28 cellular contexts compared by ENCODE assay signal in genomic region chr2:69750246-69750645, GRCh38.
"Had no signal": no experiment of that assay in that cellular context is flagged by ENCODE, and none has a peak within 500 bp of the region (broad histone marks: within the 10 kb centered on the region; RNA-seq: fewer than 3 reads in every experiment).

No MANE protein-coding gene starts in this region.

- H3K4me3 Mint-ChIP-seq: activated CD4-positive, alpha-beta memory T cell treated with anti-CD3 and anti-CD28 coated beads for 36 hours; activated CD4-positive, alpha-beta T cell treated with anti-CD3 and anti-CD28 coated beads, Interleukin-2, amount 10 ng/mL, durations not matched to agents 24 days and 14 days; activated naive CD4-positive, alpha-beta T cell treated with anti-CD3 and anti-CD28 coated beads for 36 hours; activated naive CD8-positive, alpha-beta T cell treated with anti-CD3 and anti-CD28 coated beads, Interleukin-2, amount 10 ng/mL, durations not matched to agents 7 days and 5 days; activated T-helper 1 cell treated with anti-CD3 and anti-CD28 coated beads, Interleukin-12 subunit alpha, Interleukin-12 subunit beta, Interleukin-2, Interleukin-4 antibody, amounts not matched to agents 30 ng/mL and 10 ng/mL and 1 ng/mL, durations not matched to agents 14 hours and 24 hours and 36 hours; memory B cell; naive thymus-derived CD4-positive, alpha-beta T cell; neural crest cell; stimulated activated effector memory CD8-positive, alpha-beta T cell treated with anti-CD3 and anti-CD28 coated beads, Interleukin-12 subunit alpha, Interleukin-12 subunit beta, amount 100 ng/mL, for 72 hours; stimulated activated naive CD8-positive, alpha-beta T cell treated with anti-CD3 and anti-CD28 coated beads, Interleukin-15, Interleukin-2, amounts not matched to agents 100 ng/mL and 50 ng/mL, for 24 hours; T-cell had no signal

- H3K27ac Mint-ChIP-seq: activated CD4-positive, alpha-beta memory T cell treated with anti-CD3 and anti-CD28 coated beads for 36 hours; activated CD4-positive, alpha-beta T cell treated with anti-CD3 and anti-CD28 coated beads, Interleukin-2, amount 10 ng/mL, durations not matched to agents 24 days and 14 days; activated naive CD4-positive, alpha-beta T cell treated with anti-CD3 and anti-CD28 coated beads for 36 hours; activated naive CD8-positive, alpha-beta T cell treated with anti-CD3 and anti-CD28 coated beads, Interleukin-2, amount 10 ng/mL, durations not matched to agents 7 days and 5 days; activated T-helper 1 cell treated with anti-CD3 and anti-CD28 coated beads, Interleukin-12 subunit alpha, Interleukin-12 subunit beta, Interleukin-2, Interleukin-4 antibody, amounts not matched to agents 30 ng/mL and 10 ng/mL and 1 ng/mL, durations not matched to agents 14 hours and 24 hours and 36 hours; memory B cell; naive thymus-derived CD4-positive, alpha-beta T cell; stimulated activated effector memory CD8-positive, alpha-beta T cell treated with anti-CD3 and anti-CD28 coated beads, Interleukin-12 subunit alpha, Interleukin-12 subunit beta, amount 100 ng/mL, for 72 hours; stimulated activated naive CD8-positive, alpha-beta T cell treated with anti-CD3 and anti-CD28 coated beads, Interleukin-15, Interleukin-2, amounts not matched to agents 100 ng/mL and 50 ng/mL, for 24 hours; T-cell had no signal

- H3K9me3 ChIP-seq: breast epithelium, gastrocnemius medialis, sigmoid colon, thoracic aorta had no signal

- DNase-seq: activated CD4-positive, alpha-beta memory T cell treated with anti-CD3 and anti-CD28 coated beads for 36 hours; activated CD4-positive, alpha-beta T cell treated with anti-CD3 and anti-CD28 coated beads, Interleukin-2, amount 10 ng/mL, durations not matched to agents 24 days and 14 days; activated CD4-positive, CD25-positive, alpha-beta regulatory T cell treated with anti-CD3 and anti-CD28 coated beads, Interleukin-2, amount 50 U/mL, for 72 hours; activated CD8-positive, alpha-beta memory T cell treated with anti-CD3 and anti-CD28 coated beads, Interleukin-2, amount 50 U/mL, for 4 hours; activated effector memory CD4-positive, alpha-beta T cell treated with anti-CD3 and anti-CD28 coated beads, Interleukin-2, amount 50 U/mL, for 16 hours; activated naive CD4-positive, alpha-beta T cell treated with anti-CD3 and anti-CD28 coated beads for 36 hours; activated naive CD8-positive, alpha-beta T cell treated with anti-CD3 and anti-CD28 coated beads, Interleukin-2, amount 10 ng/mL, durations not matched to agents 7 days and 5 days; activated T-cell treated with anti-CD3 and anti-CD28 coated beads, Interleukin-2, amount 50 U/mL, for 1 hour; central memory CD4-positive, alpha-beta T cell; effector CD8-positive, alpha-beta T cell; erythroblast; gastrocnemius medialis; left cardiac atrium; midbrain; naive thymus-derived CD4-positive, alpha-beta T cell; retina; sigmoid colon; small intestine; stimulated activated CD4-positive, alpha-beta T cell treated with anti-CD3 and anti-CD28 coated beads, Interleukin-4, amount 100 ng/mL, for 24 hours; T-cell had no signal

- H3K4me1 Mint-ChIP-seq: neural crest cell had no signal

- H3K9me3 Mint-ChIP-seq: activated CD4-positive, alpha-beta memory T cell treated with anti-CD3 and anti-CD28 coated beads for 36 hours; activated CD4-positive, alpha-beta T cell treated with anti-CD3 and anti-CD28 coated beads, Interleukin-2, amount 10 ng/mL, durations not matched to agents 24 days and 14 days; activated naive CD4-positive, alpha-beta T cell treated with anti-CD3 and anti-CD28 coated beads for 36 hours; activated naive CD8-positive, alpha-beta T cell treated with anti-CD3 and anti-CD28 coated beads, Interleukin-2, amount 10 ng/mL, durations not matched to agents 7 days and 5 days; activated T-helper 1 cell treated with anti-CD3 and anti-CD28 coated beads, Interleukin-12 subunit alpha, Interleukin-12 subunit beta, Interleukin-2, Interleukin-4 antibody, amounts not matched to agents 30 ng/mL and 10 ng/mL and 1 ng/mL, durations not matched to agents 14 hours and 24 hours and 36 hours; memory B cell; naive thymus-derived CD4-positive, alpha-beta T cell; neural crest cell; stimulated activated effector memory CD8-positive, alpha-beta T cell treated with anti-CD3 and anti-CD28 coated beads, Interleukin-12 subunit alpha, Interleukin-12 subunit beta, amount 100 ng/mL, for 72 hours; stimulated activated naive CD8-positive, alpha-beta T cell treated with anti-CD3 and anti-CD28 coated beads, Interleukin-15, Interleukin-2, amounts not matched to agents 100 ng/mL and 50 ng/mL, for 24 hours; T-cell had no signal

- H3K27me3 Mint-ChIP-seq: activated CD4-positive, alpha-beta memory T cell treated with anti-CD3 and anti-CD28 coated beads for 36 hours; activated CD4-positive, alpha-beta T cell treated with anti-CD3 and anti-CD28 coated beads, Interleukin-2, amount 10 ng/mL, durations not matched to agents 24 days and 14 days; activated naive CD8-positive, alpha-beta T cell treated with anti-CD3 and anti-CD28 coated beads, Interleukin-2, amount 10 ng/mL, durations not matched to agents 7 days and 5 days; memory B cell; naive thymus-derived CD4-positive, alpha-beta T cell; stimulated activated naive CD8-positive, alpha-beta T cell treated with anti-CD3 and anti-CD28 coated beads, Interleukin-15, Interleukin-2, amounts not matched to agents 100 ng/mL and 50 ng/mL, for 24 hours; T-cell had no signal

- H3K27ac ChIP-seq: breast epithelium, gastrocnemius medialis, hepatocyte, sigmoid colon, thoracic aorta had no signal

- H3K27me3 ChIP-seq: breast epithelium, gastrocnemius medialis, hepatocyte, sigmoid colon had no signal

- ATAC-seq: gastrocnemius medialis; left cardiac atrium; naive thymus-derived CD4-positive, alpha-beta T cell; T-cell had no signal

- H3K4me3 ChIP-seq: breast epithelium, gastrocnemius medialis, hepatocyte, sigmoid colon, thoracic aorta had no signal

- H3K36me3 ChIP-seq: breast epithelium, gastrocnemius medialis, sigmoid colon, thoracic aorta had no signal

- H3K36me3 Mint-ChIP-seq: activated CD4-positive, alpha-beta memory T cell treated with anti-CD3 and anti-CD28 coated beads for 36 hours had no signal
